In genomic region chr6:109441069-109441816, GRCh38 we compare ENCODE assay signal across 8 cellular contexts. TPM values are rescaled to one million over a fixed set of nuclear protein-coding genes. Genes with fewer than 3 reads are reported as not detected.
DNase-seq lines count a peak whose midpoint lies in the region; ATAC-seq and TF ChIP-seq lines count a peak whose summit lies in the region.

No MANE protein-coding gene starts in this region.

- H3F3A ChIP-seq in OCI-LY1 (ENCODE audit: insufficient read depth, low read length): no peaks in the 10 kb centered on the region

- H3K4me2 ChIP-seq in OCI-LY1 (ENCODE audit: low read length): peak overlapping the region; percentile 70

- intact Hi-C loops in heart right ventricle (cut with DNase I): loop anchor here in 5 of 10 donors (2.0 to 5.0 kb wide), 5 partner anchors 41 to 251 kb away; partner anchors contain the start of genes CD164 (in 3 of the 5), ZBTB24 (in 2 of the 5), AK9 (in 1 of the 5) and FIG4 (in 1 of the 5)

- peaks cover 17% of the 10 kb centered on the region for H3K4me1 ChIP-seq in OCI-LY1 (ENCODE audit: insufficient read depth, low read length, severe bottlenecking)
- H3K4me1 ChIP-seq in heart right ventricle: peaks cover 9 to 27% (median 15%) of the 10 kb centered on the region in 9 donors

- TF ChIP-seq CTCF in C4-2B (conservative IDR thresholded peaks at IDR 0.05) (peak; percentile 49), OCI-LY1 (IDR thresholded peaks at IDR 0.05; ENCODE audit: low read length) (no peak; the same call in 1 of the 2 replicates), heart right ventricle (IDR thresholded peaks at IDR 0.05) (peak in 2 of 9 donors; percentile 16 to 24)

- peaks cover 10% of the 10 kb centered on the region for H3K36me3 Mint-ChIP-seq in activated naive CD8-positive, alpha-beta T cell treated with anti-CD3 and anti-CD28 coated beads for 36 hours

- H3K27ac Mint-ChIP-seq in activated naive CD8-positive, alpha-beta T cell treated with anti-CD3 and anti-CD28 coated beads for 36 hours: peak overlapping the region; percentile 89

- peak; percentile 52 for DNase-seq in activated naive CD8-positive, alpha-beta T cell treated with anti-CD3 and anti-CD28 coated beads for 36 hours
- DNase-seq in heart right ventricle (peak; percentile 45 to 48), renal cortical epithelial cell (ENCODE audit: low read depth) (peak; percentile 44), COLO829 (ENCODE audit: low spot score) (no peak)

- no peak overlapping the region for H2AFZ ChIP-seq in OCI-LY1 (ENCODE audit: low read length)

- H3K4me3 ChIP-seq in OCI-LY1 (ENCODE audit: low read depth, low read length, poor library complexity, severe bottlenecking) (peak overlapping the region; percentile 71), heart right ventricle (peak overlapping the region; percentile 65 to 97 (median 88))

- 1% methylated on average over 31 of the region's 31 CpGs for WGBS in heart right ventricle, 2 donors

- no peaks in the 10 kb centered on the region for H3K9me2 ChIP-seq in OCI-LY1 (ENCODE audit: low read depth, low read length)

- peak overlapping the region; percentile 93 for H3K4me3 Mint-ChIP-seq in activated naive CD8-positive, alpha-beta T cell treated with anti-CD3 and anti-CD28 coated beads for 36 hours

- no peaks in the 10 kb centered on the region for H3K79me2 ChIP-seq in OCI-LY1 (ENCODE audit: insufficient read depth, low read length)

- peak overlapping the region; percentile 83 for H3K27ac ChIP-seq in C4-2B
- no peak overlapping the region for H3K27ac ChIP-seq in OCI-LY1 (ENCODE audit: low read depth, low read length, poor library complexity, severe bottlenecking)
- H3K27ac ChIP-seq in heart right ventricle: peak overlapping the region; percentile 10 to 94 (median 86)

- peaks cover 20% of the 10 kb centered on the region for H3K4me1 Mint-ChIP-seq in activated naive CD8-positive, alpha-beta T cell treated with anti-CD3 and anti-CD28 coated beads for 36 hours

- H3K9ac ChIP-seq in OCI-LY1 (ENCODE audit: low read length): peak overlapping the region; percentile 75

- no peaks in the 10 kb centered on the region for H3K9me3 Mint-ChIP-seq in activated naive CD8-positive, alpha-beta T cell treated with anti-CD3 and anti-CD28 coated beads for 36 hours

- H3K9me3 ChIP-seq in OCI-LY1 (ENCODE audit: low read length): no peaks in the 10 kb centered on the region
- no peaks in the 10 kb centered on the region for H3K9me3 ChIP-seq in heart right ventricle

- H3K27me3 ChIP-seq in OCI-LY1 (ENCODE audit: insufficient read depth, low read length) (no peaks in the 10 kb centered on the region), heart right ventricle (no peaks in the 10 kb centered on the region)

- H3K27me3 Mint-ChIP-seq in activated naive CD8-positive, alpha-beta T cell treated with anti-CD3 and anti-CD28 coated beads for 36 hours: no peaks in the 10 kb centered on the region

- ATAC-seq in GM19035 (IDR thresholded peaks at IDR 0.05; ENCODE audit: unreplicated experiment) (peak; percentile 8), HG03354 (IDR thresholded peaks at IDR 0.05; ENCODE audit: poor library complexity, severe bottlenecking, unreplicated experiment) (peak; percentile 19), heart right ventricle (peak; percentile 28 to 62 (median 42))

- H4K20me1 ChIP-seq in OCI-LY1 (ENCODE audit: insufficient read depth, low read length): no peaks in the 10 kb centered on the region

- peaks cover 45% of the 10 kb centered on the region for H3K36me3 ChIP-seq in OCI-LY1 (ENCODE audit: insufficient read depth, low read length)
- H3K36me3 ChIP-seq in heart right ventricle: peaks cover 0 to 38% (median 0%) of the 10 kb centered on the region in 9 donors

RNA-seq across cellular contexts. Expression of gene SMPD2, which starts 0.7 kb away (rescaled TPM):
- total RNA-seq in activated naive CD8-positive, alpha-beta T cell treated with anti-CD3 and anti-CD28 coated beads for 36 hours: 1 to 10 TPM; 7.0 to 7.9 TPM
- total RNA-seq in heart right ventricle (1 to 10 TPM; 2.1 to 6.4 (median 3.8) TPM), renal cortical epithelial cell (17.0 and 17.7 TPM in 2 replicates)
- polyA plus RNA-seq in heart right ventricle: 1 to 10 TPM; 4.8 to 8.9 TPM

RNA-seq across cellular contexts. Expression of gene PPIL6, which starts 0.8 kb away (rescaled TPM):
- total RNA-seq in activated naive CD8-positive, alpha-beta T cell treated with anti-CD3 and anti-CD28 coated beads for 36 hours: under 1 TPM; 0.60 to 0.64 TPM
- 1 to 10 TPM; 1.4 to 5.2 (median 3.0) TPM for total RNA-seq in heart right ventricle
- 1 to 10 TPM in 1 of 2 donors, under 1 TPM in 1; 0.44 to 2.0 TPM for polyA plus RNA-seq in heart right ventricle
- total RNA-seq in renal cortical epithelial cell: 0.17 and 13.3 TPM in 2 replicates

RNA-seq across cellular contexts. Expression of gene MICAL1, which starts 14.3 kb away (rescaled TPM):
- 10 to 100 TPM; 21.2 to 23.5 TPM for total RNA-seq in activated naive CD8-positive, alpha-beta T cell treated with anti-CD3 and anti-CD28 coated beads for 36 hours
- total RNA-seq in heart right ventricle (10 to 100 TPM in 2 of 10 donors, 1 to 10 TPM in 8; 2.4 to 11.5 (median 4.9) TPM), renal cortical epithelial cell (37.9 and 41.2 TPM in 2 replicates)
- 10 to 100 TPM; 10.2 to 24.0 TPM for polyA plus RNA-seq in heart right ventricle

RNA-seq across cellular contexts. Expression of gene ZBTB24, which starts 41.8 kb away (rescaled TPM):
- 10 to 100 TPM; 16.1 to 16.5 TPM for total RNA-seq in activated naive CD8-positive, alpha-beta T cell treated with anti-CD3 and anti-CD28 coated beads for 36 hours
- total RNA-seq in heart right ventricle: 1 to 10 TPM; 2.4 to 4.0 (median 3.3) TPM
- polyA plus RNA-seq in heart right ventricle: 1 to 10 TPM; 1.1 to 2.3 TPM
- 8.0 and 16.1 TPM in 2 replicates for total RNA-seq in renal cortical epithelial cell

RNA-seq across cellular contexts. Expression of gene CD164, which starts 59.0 kb away (rescaled TPM):
- total RNA-seq in activated naive CD8-positive, alpha-beta T cell treated with anti-CD3 and anti-CD28 coated beads for 36 hours: 100 to 1,000 TPM; 171 to 180 TPM
- total RNA-seq in heart right ventricle: 100 to 1,000 TPM; 106 to 180 (median 130) TPM
- polyA plus RNA-seq in heart right ventricle: 100 to 1,000 TPM in 1 of 2 donors, 10 to 100 TPM in 1; 88.5 to 138 TPM
- total RNA-seq in renal cortical epithelial cell: 248 and 303 TPM in 2 replicates
